8 cellular contexts compared by ENCODE assay signal in genomic region chr10:88994034-88994433, GRCh38. TPM values are rescaled to one million over a fixed set of nuclear protein-coding genes. Genes with fewer than 3 reads are reported as not detected.
DNase-seq lines count a peak whose midpoint lies in the region; ATAC-seq and TF ChIP-seq lines count a peak whose summit lies in the region.

No MANE protein-coding gene starts in this region.

- H3K4me3 ChIP-seq in HUES48 (ENCODE audit: low read depth, low read length) (peak overlapping the region; percentile 22; the same call in 1 of the 2 replicates), breast epithelium (peak overlapping the region; percentile 90 to 98 (median 94))

- H3K27me3 ChIP-seq in HUES48 (ENCODE audit: control insufficient read depth, insufficient read depth, low read length) = peaks cover 32% of the 10 kb centered on the region
- no peaks in the 10 kb centered on the region for H3K27me3 ChIP-seq in breast epithelium

- intact Hi-C loops in breast epithelium (cut with DNase I; ENCODE audit: low total_unique reads) = loop anchor here (5.0 kb wide), 1 partner anchor 52 kb away; no protein-coding TSS in a partner anchor

- no peak for TF ChIP-seq CTCF in breast epithelium (IDR thresholded peaks at IDR 0.05)

- H3K27ac ChIP-seq in HUES48 (ENCODE audit: low read depth, low read length) (no peak overlapping the region), breast epithelium (peak overlapping the region; percentile 56 to 98)

- no peak for ATAC-seq in GM18517 (IDR thresholded peaks at IDR 0.05; ENCODE audit: unreplicated experiment)
- ATAC-seq in activated CD4-positive, CD25-positive, alpha-beta regulatory T cell treated with anti-CD3 and anti-CD28 coated beads, Interleukin-2, amount 50 U/mL, for 24 hours = no peak

- H3K4me1 ChIP-seq in HUES48 (ENCODE audit: control insufficient read depth, insufficient read depth, low read length) (peaks cover 32% of the 10 kb centered on the region), breast epithelium (peaks cover 5 to 10% of the 10 kb centered on the region in 2 donors)

- no peaks in the 10 kb centered on the region for H3K36me3 ChIP-seq in HUES48 (ENCODE audit: control insufficient read depth, insufficient read depth, low read length)
- no peaks in the 10 kb centered on the region for H3K36me3 ChIP-seq in breast epithelium

- no peaks in the 10 kb centered on the region for H3K9me3 ChIP-seq in HUES48 (ENCODE audit: control insufficient read depth, insufficient read depth, low read length)
- H3K9me3 ChIP-seq in breast epithelium = no peaks in the 10 kb centered on the region

- no peak for TF ChIP-seq POLR2A in breast epithelium (IDR thresholded peaks at IDR 0.05)

- DNase-seq in ELR (ENCODE audit: low read depth) (peak; percentile 35), breast epithelium (ENCODE audit: low spot score in 2 of 2) (no peak), renal cortical epithelial cell (ENCODE audit: low read depth) (peak; percentile 49), cerebellar cortex (ENCODE audit: low spot score) (no peak), KG1 (lab: John Stamatoyannopoulos, UW) (no peak)

- no peak overlapping the region for H3K9ac ChIP-seq in HUES48 (ENCODE audit: low read depth, low read length)

RNA-seq across cellular contexts. Expression of gene FAS, which starts 3.4 kb away (rescaled TPM):
- total RNA-seq in breast epithelium (10 to 100 TPM; 26.9 to 51.5 (median 47.3) TPM), renal cortical epithelial cell (95.0 and 123 TPM in 2 replicates)

RNA-seq across cellular contexts. Expression of gene ACTA2, which starts 41.5 kb away (rescaled TPM):
- total RNA-seq in breast epithelium (1,000 to 10,000 TPM in 2 of 3 donors, 10 to 100 TPM in 1; 87.9 to 1,054 (median 1,036) TPM), renal cortical epithelial cell (11.3 and 83.4 TPM in 2 replicates)

Comparison
In these comparisons a context has a peak if more than half of its experiments do, and no peak if none do; other contexts are left out.
1. DNase-seq: peak in ELR (single experiment) and renal cortical epithelial cell (single experiment); none in breast epithelium (0 of 2), cerebellar cortex (single experiment) and KG1 (single experiment).